18 cellular contexts compared by ENCODE assay signal in the genomic region with DNA sequence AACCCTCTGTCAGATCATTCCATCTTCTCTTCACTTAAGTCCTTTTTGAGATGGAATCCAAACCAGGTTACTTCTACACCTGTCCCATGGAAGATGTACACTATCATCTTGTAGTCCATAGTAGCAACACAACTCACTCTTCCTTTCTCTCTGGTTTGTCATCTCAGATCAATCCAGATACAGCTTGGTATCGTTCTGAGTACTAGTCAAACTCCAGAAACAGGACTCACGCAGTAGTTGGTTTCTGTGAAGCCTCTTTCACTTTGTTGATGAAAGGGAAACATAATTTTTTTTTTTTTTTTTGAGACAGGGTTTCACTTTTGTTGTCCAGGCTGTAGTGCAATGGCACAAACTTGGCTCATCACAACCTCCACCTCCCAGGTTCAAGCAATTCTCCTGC.
"Had no signal": no experiment of that assay in that cellular context is flagged by ENCODE, and none has a peak within 500 bp of the region (broad histone marks: within the 10 kb centered on the region; RNA-seq: fewer than 3 reads in every experiment).

No MANE protein-coding gene starts in this region.

- DNase-seq: activated CD4-positive, alpha-beta memory T cell treated with anti-CD3 and anti-CD28 coated beads, Interleukin-2, amount 10 ng/mL, durations not matched to agents 7 days and 5 days; activated CD4-positive, alpha-beta T cell treated with anti-CD3 and anti-CD28 coated beads, Interleukin-2, amount 10 ng/mL, durations not matched to agents 24 days and 14 days; activated effector memory CD4-positive, alpha-beta T cell treated with anti-CD3 and anti-CD28 coated beads, Interleukin-2, amount 50 U/mL, for 16 hours; activated naive CD4-positive, alpha-beta T cell treated with anti-CD3 and anti-CD28 coated beads, Interleukin-2, amount 10 ng/mL, durations not matched to agents 7 days and 5 days; body of pancreas; effector CD4-positive, alpha-beta T cell; foreskin melanocyte; immature natural killer cell; naive B cell; occipital lobe; right lobe of liver; stimulated activated CD4-positive, alpha-beta T cell treated with anti-CD3 and anti-CD28 coated beads, Interleukin-1b, Interleukin-23, amount 100 ng/mL, for 48 hours; substantia nigra; thyroid gland had no signal

- ATAC-seq: activated CD4-positive, CD25-positive, alpha-beta regulatory T cell treated with anti-CD3 and anti-CD28 coated beads, Interleukin-2, amount 50 U/mL, for 24 hours; body of pancreas; left lobe of liver; right lobe of liver had no signal

- H3K9me3 ChIP-seq: body of pancreas, right lobe of liver, thyroid gland had no signal

- H3K36me3 ChIP-seq: right lobe of liver, thyroid gland had no signal

- H3K27ac ChIP-seq: body of pancreas, right lobe of liver, skin epidermis, thyroid gland had no signal

- H3K4me1 ChIP-seq: thyroid gland had no signal

- H3K4me3 ChIP-seq: body of pancreas, lung, right lobe of liver, skin epidermis, thyroid gland had no signal

- H3K27me3 ChIP-seq: body of pancreas, right lobe of liver, thyroid gland had no signal
